ENCODE assay signal across 8 cellular contexts in genomic region chr10:119651514-119652327, GRCh38. TPM values are rescaled to one million over a fixed set of nuclear protein-coding genes. Genes with fewer than 3 reads are reported as not detected.
DNase-seq lines count a peak whose midpoint lies in the region; ATAC-seq and TF ChIP-seq lines count a peak whose summit lies in the region.

No MANE protein-coding gene starts in this region.

- peaks cover 46% of the 10 kb centered on the region for H3K4me1 Mint-ChIP-seq in activated naive CD4-positive, alpha-beta T cell treated with anti-CD3 and anti-CD28 coated beads for 36 hours (ENCODE audit: low read depth)

- ATAC-seq in HG03565 (IDR thresholded peaks at IDR 0.05; ENCODE audit: unreplicated experiment) (peak; percentile 13), gastrocnemius medialis (peak; percentile 2 to 10)

- CTCF ChIA-PET in activated naive CD4-positive, alpha-beta T cell treated with anti-CD3 and anti-CD28 coated beads for 36 hours (lab: Charles Lee) = interaction anchor here (0.5 to 1.7 kb wide), 2 partner anchors 12 to 1024 kb away, joined by 3 to 10 read pairs; no protein-coding TSS in a partner anchor

- in situ Hi-C loops in gastrocnemius medialis (cut with MboI; ENCODE audit: low sequenced_read_pairs in 4 of 4) = loop anchor here in 1 of 4 donors (10.0 kb wide), 1 partner anchor 57 kb away; the partner anchor contains the start of gene TIAL1

- DNase-seq in stimulated activated CD4-positive, alpha-beta T cell treated with anti-CD3 and anti-CD28 coated beads, Interleukin-4, amount 100 ng/mL, for 1 hour = peak; percentile 30
- no peak for DNase-seq in stimulated activated CD4-positive, alpha-beta T cell treated with anti-CD3 and anti-CD28 coated beads, Interleukin-1b, Interleukin-23, amount 100 ng/mL, for 48 hours
- peak; percentile 16 for DNase-seq in activated naive CD4-positive, alpha-beta T cell treated with anti-CD3 and anti-CD28 coated beads for 36 hours
- DNase-seq in left ventricle myocardium inferior = peak; percentile 22
- peak in 1 of 2 donors; percentile 18 for DNase-seq in gastrocnemius medialis
- no peak for DNase-seq in central memory CD4-positive, alpha-beta T cell
- DNase-seq in LoVo (ENCODE audit: low spot score) = no peak

- H3K27ac ChIP-seq in left ventricle myocardium inferior (replicated peaks) (peak overlapping the region; percentile 94), gastrocnemius medialis (peak overlapping the region; percentile 91 to 99 (median 97))

- H3K9me3 Mint-ChIP-seq in activated naive CD4-positive, alpha-beta T cell treated with anti-CD3 and anti-CD28 coated beads for 36 hours = no peaks in the 10 kb centered on the region

- peaks cover 53% of the 10 kb centered on the region for H3K4me1 ChIP-seq in left ventricle myocardium inferior
- peaks cover 28 to 35% of the 10 kb centered on the region in 2 donors for H3K4me1 ChIP-seq in gastrocnemius medialis

- peak; percentile 99 to 100 for TF ChIP-seq POLR2A in gastrocnemius medialis (IDR thresholded peaks at IDR 0.05)

- no peaks in the 10 kb centered on the region for H3K36me3 ChIP-seq in left ventricle myocardium inferior
- no peaks in the 10 kb centered on the region for H3K36me3 ChIP-seq in gastrocnemius medialis

- peak overlapping the region; percentile 93 for H3K27ac Mint-ChIP-seq in activated naive CD4-positive, alpha-beta T cell treated with anti-CD3 and anti-CD28 coated beads for 36 hours

- intact Hi-C loops in activated naive CD4-positive, alpha-beta T cell treated with anti-CD3 and anti-CD28 coated beads for 36 hours (cut with micrococcal nuclease) = loop anchor here (1.0 to 10.0 kb wide), 8 partner anchors 43 to 897 kb away; partner anchors contain the start of genes CACUL1 and RGS10
- intact Hi-C loops in left ventricle myocardium inferior (cut with micrococcal nuclease) = no loop called here
- intact Hi-C loops in gastrocnemius medialis (cut with DNase I; ENCODE audit: low total_unique reads) = loop anchor here (1.0 to 10.0 kb wide), 5 partner anchors 31 to 627 kb away; partner anchors contain the start of genes INPP5F and NANOS1

- TF ChIP-seq CTCF in left ventricle myocardium inferior (IDR thresholded peaks at IDR 0.05; ENCODE audit: borderline replicate concordance) (peak; percentile 9), gastrocnemius medialis (IDR thresholded peaks at IDR 0.05 in 4 of 5, conservative IDR thresholded peaks at IDR 0.05 in 1 of 5) (peak in 1 of 5 experiments; percentile 16)

- peak overlapping the region; percentile 85 for H3K4me3 Mint-ChIP-seq in activated naive CD4-positive, alpha-beta T cell treated with anti-CD3 and anti-CD28 coated beads for 36 hours

- H3K27me3 Mint-ChIP-seq in activated naive CD4-positive, alpha-beta T cell treated with anti-CD3 and anti-CD28 coated beads for 36 hours (ENCODE audit: low read depth) = no peaks in the 10 kb centered on the region

- no peaks in the 10 kb centered on the region for H3K27me3 ChIP-seq in left ventricle myocardium inferior (ENCODE audit: low read depth)
- no peaks in the 10 kb centered on the region for H3K27me3 ChIP-seq in gastrocnemius medialis

- H3K36me3 Mint-ChIP-seq in activated naive CD4-positive, alpha-beta T cell treated with anti-CD3 and anti-CD28 coated beads for 36 hours (ENCODE audit: low read depth) = peaks cover 2% of the 10 kb centered on the region

- peak overlapping the region; percentile 82 for H3K4me3 ChIP-seq in left ventricle myocardium inferior
- H3K4me3 ChIP-seq in gastrocnemius medialis = peak overlapping the region; percentile 80 to 85 (median 80)

- no peaks in the 10 kb centered on the region for H3K9me3 ChIP-seq in left ventricle myocardium inferior (replicated peaks)
- no peaks in the 10 kb centered on the region for H3K9me3 ChIP-seq in gastrocnemius medialis

RNA-seq across cellular contexts. Expression of gene BAG3, which starts 0.5 kb away (rescaled TPM):
- 10 to 100 TPM; 20.9 to 24.3 TPM for total RNA-seq in activated naive CD4-positive, alpha-beta T cell treated with anti-CD3 and anti-CD28 coated beads for 36 hours
- total RNA-seq in left ventricle myocardium inferior = 164 TPM
- total RNA-seq in gastrocnemius medialis = 100 to 1,000 TPM; 337 to 626 (median 393) TPM

RNA-seq across cellular contexts. Expression of gene TIAL1, which starts 55.0 kb away (rescaled TPM):
- 100 to 1,000 TPM; 184 to 192 TPM for total RNA-seq in activated naive CD4-positive, alpha-beta T cell treated with anti-CD3 and anti-CD28 coated beads for 36 hours
- total RNA-seq in left ventricle myocardium inferior (73.9 TPM), gastrocnemius medialis (10 to 100 TPM; 50.5 to 81.5 (median 68.4) TPM)

Comparison
In these comparisons a context has a peak if more than half of its experiments do, and no peak if none do; other contexts are left out.
1. DNase-seq: peak in stimulated activated CD4-positive, alpha-beta T cell treated with anti-CD3 and anti-CD28 coated beads, Interleukin-4, amount 100 ng/mL, for 1 hour (single experiment), activated naive CD4-positive, alpha-beta T cell treated with anti-CD3 and anti-CD28 coated beads for 36 hours (single experiment) and left ventricle myocardium inferior (single experiment); none in stimulated activated CD4-positive, alpha-beta T cell treated with anti-CD3 and anti-CD28 coated beads, Interleukin-1b, Interleukin-23, amount 100 ng/mL, for 48 hours (single experiment), central memory CD4-positive, alpha-beta T cell (single experiment) and LoVo (single experiment).